In genomic region chrX:101051549-101052302, GRCh38 we compare ENCODE assay signal across 8 cellular contexts. TPM values are rescaled to one million over a fixed set of nuclear protein-coding genes. Genes with fewer than 3 reads are reported as not detected.
A peak's percentile ranks its signal among the peaks of the same experiment; 100 is the strongest.
DNase-seq lines count a peak whose midpoint lies in the region; ATAC-seq and TF ChIP-seq lines count a peak whose summit lies in the region.

TSS of gene TRMT2B (minus strand) at chrX:101052111. CDS start at chrX:101042289, 9,822 bp downstream.

- DNase-seq in NCI-H1105 (lab: John Stamatoyannopoulos, UW) (peak; percentile 38), T follicular helper cell (ENCODE audit: low read depth) (peak; percentile 65), adipocyte (ENCODE audit: low read depth) (peak; percentile 77), left cardiac atrium (peak; percentile 80), progenitor cell of endocrine pancreas (ENCODE audit: low spot score, unreplicated experiment) (peak; percentile 14), ureter (ENCODE audit: low spot score) (peak; percentile 88)

- H3K36me3 Mint-ChIP-seq in progenitor cell of endocrine pancreas (ENCODE audit: insufficient read depth): peaks cover 4% of the 10 kb centered on the region

- H3K9ac ChIP-seq in adipocyte (ENCODE audit: low read length): peak within 1 kb of the TSS; percentile 90

- H3K9me3 Mint-ChIP-seq in progenitor cell of endocrine pancreas (ENCODE audit: low read depth): peaks cover 12% of the 10 kb centered on the region

- intact Hi-C loops in left cardiac atrium (cut with DNase I): no loop called here

- peak within 1 kb of the TSS; percentile 96 for H3K27ac Mint-ChIP-seq in progenitor cell of endocrine pancreas

- no peaks in the 10 kb centered on the region for H3K9me3 ChIP-seq in adipocyte (ENCODE audit: control insufficient read depth, low read length)

- peak within 1 kb of the TSS; percentile 72 for H3K4me3 ChIP-seq in GM12875 (ENCODE audit: low read depth, low read length)
- peak within 1 kb of the TSS; percentile 92 for H3K4me3 ChIP-seq in adipocyte (ENCODE audit: low read length)

- H3K27me3 Mint-ChIP-seq in progenitor cell of endocrine pancreas: no peaks in the 10 kb centered on the region

- no peaks in the 10 kb centered on the region for H3K4me1 Mint-ChIP-seq in progenitor cell of endocrine pancreas (ENCODE audit: low read depth)

- ATAC-seq in HG02642 (IDR thresholded peaks at IDR 0.05; ENCODE audit: poor library complexity, unreplicated experiment) (peak; percentile 97), left cardiac atrium (peak; percentile 97 to 99)

- H3K4me3 Mint-ChIP-seq in progenitor cell of endocrine pancreas (ENCODE audit: low read depth): peak within 1 kb of the TSS; percentile 90

- TF ChIP-seq CTCF in GM12875 (IDR thresholded peaks at IDR 0.05; ENCODE audit: borderline replicate concordance, insufficient read depth, low read depth, low read length) (no peak), progenitor cell of endocrine pancreas (IDR thresholded peaks at IDR 0.05; ENCODE audit: unreplicated experiment) (no peak)

- H3K4me1 ChIP-seq in adipocyte (ENCODE audit: control insufficient read depth, insufficient read depth, low read length): no peaks in the 10 kb centered on the region

- H3K36me3 ChIP-seq in adipocyte (ENCODE audit: control insufficient read depth, insufficient read depth, low read length, severe bottlenecking): no peaks in the 10 kb centered on the region

- no peaks in the 10 kb centered on the region for H3K27me3 ChIP-seq in adipocyte (replicated peaks; ENCODE audit: control insufficient read depth, insufficient read depth, low read length)

RNA-seq across cellular contexts. Expression of gene TRMT2B, which starts in this region (rescaled TPM):
- total RNA-seq in left cardiac atrium (10 to 100 TPM; 14.3 to 15.6 TPM), progenitor cell of endocrine pancreas (18.8 and 20.5 TPM in 2 replicates), ureter (26.7 TPM)

Comparison
In these comparisons a context has a peak if more than half of its experiments do, and no peak if none do; other contexts are left out.
1. Peak in every context shown above with its lines: DNase-seq, ATAC-seq and H3K4me3 ChIP-seq.
2. DNase-seq: peak in every context shown above with its lines; median percentile 88 in ureter; 80 in left cardiac atrium; 77 in adipocyte; 65 in T follicular helper cell; 38 in NCI-H1105; 14 in progenitor cell of endocrine pancreas.